In the genomic region with DNA sequence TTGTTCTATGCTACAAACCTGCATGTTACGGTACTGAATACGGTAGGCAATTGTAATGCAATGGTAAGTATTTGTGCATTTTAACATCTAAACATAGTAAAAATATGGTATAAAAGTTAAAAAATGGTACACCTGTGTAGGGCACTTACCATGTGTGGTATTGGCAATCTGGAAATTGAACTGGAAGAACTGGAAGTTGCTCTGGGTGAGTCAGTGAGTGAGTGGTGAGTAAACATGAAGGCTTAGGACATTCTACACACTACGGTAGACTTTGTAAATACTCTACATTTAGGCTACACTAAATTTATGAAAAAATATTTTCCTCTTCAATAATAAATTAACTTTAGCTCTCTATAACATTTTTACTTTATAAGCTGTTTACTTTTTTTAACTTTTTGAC, we compare ENCODE assay signal across 19 cellular contexts.
A peak's percentile ranks its signal among the peaks of the same experiment; 100 is the strongest.
DNase-seq lines count a peak whose midpoint lies in the region; ATAC-seq, FAIRE-seq and TF ChIP-seq lines count a peak whose summit lies in the region.
"Had no signal": no experiment of that assay in that cellular context is flagged by ENCODE, and none has a peak within 500 bp of the region (broad histone marks: within the 10 kb centered on the region; RNA-seq: fewer than 3 reads in every experiment).

No MANE protein-coding gene starts in this region.

- TF ChIP-seq EP300 in A549 (IDR thresholded peaks at IDR 0.05): no peak

- peak; percentile 13 for FAIRE-seq in A549 (lab: Jason Lieb, UNC)
- FAIRE-seq: HepG2 had no signal

- H2AFZ ChIP-seq in PC-3 (ENCODE audit: low read length): no peak overlapping the region

- ATAC-seq in A549: no peak
- peak; percentile 76 for ATAC-seq in PC-3
- ATAC-seq in esophagus mucosa: peak; percentile 85
- peak; percentile 65 for ATAC-seq in upper lobe of right lung
- ATAC-seq in HG02840 (IDR thresholded peaks at IDR 0.05; ENCODE audit: low FRiP score, unreplicated experiment): no peak
- ATAC-seq: HepG2 had no signal

- no peaks in the 10 kb centered on the region for H3K9me3 ChIP-seq in A549
- no peaks in the 10 kb centered on the region for H3K9me3 ChIP-seq in PC-3 (ENCODE audit: low read length)
- no peaks in the 10 kb centered on the region for H3K9me3 ChIP-seq in upper lobe of right lung
- H3K9me3 ChIP-seq: BLaER1 treated with 17β-estradiol and CSF1 and Interleukin-3, amounts not matched to agents 10 nM and 100 nM had no signal

- H3K27me3 ChIP-seq in PC-3 (ENCODE audit: low read length): no peaks in the 10 kb centered on the region
- no peaks in the 10 kb centered on the region for H3K27me3 ChIP-seq in upper lobe of right lung

- no peaks in the 10 kb centered on the region for H3K36me3 ChIP-seq in PC-3 (ENCODE audit: low read depth, low read length)
- H3K36me3 ChIP-seq in upper lobe of right lung: no peaks in the 10 kb centered on the region
- H3K36me3 ChIP-seq: BLaER1 treated with 17β-estradiol and CSF1 and Interleukin-3, amounts not matched to agents 10 nM and 100 nM had no signal

- no peak for TF ChIP-seq POLR2A in A549 (IDR thresholded peaks at IDR 0.05; ENCODE audit: low read length)

- no peaks in the 10 kb centered on the region for H3K79me2 ChIP-seq in PC-3 (ENCODE audit: low read length)

- H3F3A ChIP-seq in PC-3 (ENCODE audit: low read length, unreplicated experiment): no peaks in the 10 kb centered on the region

- TF ChIP-seq RAD21 in A549 (conservative IDR thresholded peaks at IDR 0.05 in 1 of 2, IDR thresholded peaks at IDR 0.05 in 1 of 2): no peak

- H3K9me2 ChIP-seq in PC-3 (replicated peaks; ENCODE audit: low read length): no peaks in the 10 kb centered on the region

- TF ChIP-seq CTCF in A549 (IDR thresholded peaks at IDR 0.05) (no peak), PC-3 (conservative IDR thresholded peaks at IDR 0.05; ENCODE audit: low read depth, low read length) (no peak), upper lobe of right lung (IDR thresholded peaks at IDR 0.05) (no peak)

- no peaks in the 10 kb centered on the region for H4K20me1 ChIP-seq in PC-3 (ENCODE audit: low read length)

- DNase-seq in A549 (ENCODE audit: low read depth in 1 of 2, low spot score in 1 of 2) (no peak), PC-3 (peak; percentile 73), upper lobe of right lung (no peak), HCEC 1CT (no peak), T-helper 1 cell (no peak)
- DNase-seq: CD4-positive, CD25-positive, alpha-beta regulatory T cell; CD8-positive, alpha-beta memory T cell; COR-L47; DMS 273 treated with DMSO at 0.1 percent for 48 hours; DMS79; GDM1; GOT3; H7; KBM-7 had no signal

- no TSS peak for BruUV-seq in PC-3 (replicated peaks; lab: Mats Ljungman, UMichigan)

- H3K4me2 ChIP-seq in A549: no peak overlapping the region
- H3K4me2 ChIP-seq in PC-3 (ENCODE audit: low read length): no peak overlapping the region
- H3K4me2 ChIP-seq: BLaER1 treated with 17β-estradiol and CSF1 and Interleukin-3, amounts not matched to agents 10 nM and 100 nM had no signal

- intact Hi-C loops in PC-3 (cut with micrococcal nuclease) (no loop called here), upper lobe of right lung (cut with DNase I) (no loop called here)

- no peak overlapping the region for H3K4me3 ChIP-seq in A549
- no peak overlapping the region for H3K4me3 ChIP-seq in PC-3 (ENCODE audit: low read length)
- H3K4me3 ChIP-seq in upper lobe of right lung: no peak overlapping the region
- H3K4me3 ChIP-seq: BLaER1 treated with 17β-estradiol and CSF1 and Interleukin-3, amounts not matched to agents 10 nM and 100 nM had no signal

- WGBS in A549 (ENCODE audit: missing lambda C conversion rate): 7% methylated on average over 3 of the region's 3 CpGs

- H3K4me1 ChIP-seq in A549: no peaks in the 10 kb centered on the region
- H3K4me1 ChIP-seq in PC-3 (ENCODE audit: insufficient read depth, low read length): peaks cover 3% of the 10 kb centered on the region; the same call in 1 of the 2 replicates
- H3K4me1 ChIP-seq in upper lobe of right lung: no peaks in the 10 kb centered on the region
- H3K4me1 ChIP-seq: BLaER1 treated with 17β-estradiol and CSF1 and Interleukin-3, amounts not matched to agents 10 nM and 100 nM had no signal

- CTCF ChIA-PET in A549 (lab: Yijun Ruan, JAX) (no interaction called here), PC-3 (lab: Charles Lee) (no interaction called here)

- POLR2A ChIA-PET in A549 (lab: Yijun Ruan, JAX) (no interaction called here), PC-3 (lab: Charles Lee; ENCODE audit: unreplicated experiment) (no interaction called here)

- no peak overlapping the region for H3K27ac ChIP-seq in A549
- no peak overlapping the region for H3K27ac ChIP-seq in PC-3 (ENCODE audit: low read length)
- H3K27ac ChIP-seq in upper lobe of right lung: no peak overlapping the region
- H3K27ac ChIP-seq: 22Rv1; BLaER1 treated with 17β-estradiol and CSF1 and Interleukin-3, amounts not matched to agents 10 nM and 100 nM had no signal

- H3K9ac ChIP-seq in PC-3 (ENCODE audit: low read length): no peak overlapping the region
- H3K9ac ChIP-seq: BLaER1 treated with 17β-estradiol and CSF1 and Interleukin-3, amounts not matched to agents 10 nM and 100 nM had no signal

TF ChIP-seq in A549, 52 proteins besides CTCF, POLR2A, EP300 and RAD21:
- TF ChIP-seq JUNB (IDR thresholded peaks at IDR 0.05) (no peak), RFX5 (IDR thresholded peaks at IDR 0.05) (no peak), FOXS1 (CRISPR knock-in tag; IDR thresholded peaks at IDR 0.05) (no peak), NR3C1 (IDR thresholded peaks at IDR 0.05) (no peak), SREBF2 (IDR thresholded peaks at IDR 0.05) (no peak), CHD2 (IDR thresholded peaks at IDR 0.05; ENCODE audit: low read length, partially characterized antibody) (no peak), CBX8 (IDR thresholded peaks at IDR 0.05) (no peak), FOSB (CRISPR knock-in tag; IDR thresholded peaks at IDR 0.05) (no peak)
- TF ChIP-seq, protein P1, sequence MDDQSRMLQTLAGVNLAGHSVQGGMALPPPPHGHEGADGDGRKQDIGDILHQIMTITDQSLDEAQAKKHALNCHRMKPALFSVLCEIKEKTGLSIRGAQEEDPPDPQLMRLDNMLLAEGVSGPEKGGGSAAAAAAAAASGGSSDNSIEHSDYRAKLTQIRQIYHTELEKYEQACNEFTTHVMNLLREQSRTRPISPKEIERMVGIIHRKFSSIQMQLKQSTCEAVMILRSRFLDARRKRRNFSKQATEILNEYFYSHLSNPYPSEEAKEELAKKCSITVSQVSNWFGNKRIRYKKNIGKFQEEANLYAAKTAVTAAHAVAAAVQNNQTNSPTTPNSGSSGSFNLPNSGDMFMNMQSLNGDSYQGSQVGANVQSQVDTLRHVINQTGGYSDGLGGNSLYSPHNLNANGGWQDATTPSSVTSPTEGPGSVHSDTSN (IDR thresholded peaks at IDR 0.05): no peak
- TF ChIP-seq, protein P2, sequence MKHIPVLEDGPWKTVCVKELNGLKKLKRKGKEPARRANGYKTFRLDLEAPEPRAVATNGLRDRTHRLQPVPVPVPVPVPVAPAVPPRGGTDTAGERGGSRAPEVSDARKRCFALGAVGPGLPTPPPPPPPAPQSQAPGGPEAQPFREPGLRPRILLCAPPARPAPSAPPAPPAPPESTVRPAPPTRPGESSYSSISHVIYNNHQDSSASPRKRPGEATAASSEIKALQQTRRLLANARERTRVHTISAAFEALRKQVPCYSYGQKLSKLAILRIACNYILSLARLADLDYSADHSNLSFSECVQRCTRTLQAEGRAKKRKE (CRISPR knock-in tag; IDR thresholded peaks at IDR 0.05; ENCODE audit: low read depth): no peak
- TF ChIP-seq, protein P3, sequence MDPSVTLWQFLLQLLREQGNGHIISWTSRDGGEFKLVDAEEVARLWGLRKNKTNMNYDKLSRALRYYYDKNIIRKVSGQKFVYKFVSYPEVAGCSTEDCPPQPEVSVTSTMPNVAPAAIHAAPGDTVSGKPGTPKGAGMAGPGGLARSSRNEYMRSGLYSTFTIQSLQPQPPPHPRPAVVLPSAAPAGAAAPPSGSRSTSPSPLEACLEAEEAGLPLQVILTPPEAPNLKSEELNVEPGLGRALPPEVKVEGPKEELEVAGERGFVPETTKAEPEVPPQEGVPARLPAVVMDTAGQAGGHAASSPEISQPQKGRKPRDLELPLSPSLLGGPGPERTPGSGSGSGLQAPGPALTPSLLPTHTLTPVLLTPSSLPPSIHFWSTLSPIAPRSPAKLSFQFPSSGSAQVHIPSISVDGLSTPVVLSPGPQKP (IDR thresholded peaks at IDR 0.05; ENCODE audit: low read depth, low read length): no peak

Comparison
In these comparisons a context has a peak if more than half of its experiments do, and no peak if none do; other contexts are left out.
1. ATAC-seq: peak in PC-3 (single experiment), esophagus mucosa (single experiment) and upper lobe of right lung (single experiment); none in A549 (0 of 2) and HG02840 (single experiment).